ENCODE assay signal across 8 cellular contexts in genomic region chr17:40485851-40486512, GRCh38. TPM values are rescaled to one million over a fixed set of nuclear protein-coding genes. Genes with fewer than 3 reads are reported as not detected.
DNase-seq lines count a peak whose midpoint lies in the region; TF ChIP-seq lines count a peak whose summit lies in the region.

No MANE protein-coding gene starts in this region.

- H3K4me3 ChIP-seq in thyroid gland (replicated peaks in 1 of 3), result no peak overlapping the region

- peak in 1 of 2 donors; percentile 15 for TF ChIP-seq POLR2A in thyroid gland (IDR thresholded peaks at IDR 0.05)

- intact Hi-C loops in thyroid gland (cut with DNase I), result no loop called here

- no peaks in the 10 kb centered on the region for H3K27me3 ChIP-seq in thyroid gland

- peak overlapping the region; percentile 47 for H3K27ac Mint-ChIP-seq in activated CD4-positive, alpha-beta memory T cell treated with anti-CD3 and anti-CD28 coated beads, Interleukin-2, amount 10 ng/mL, durations not matched to agents 7 days and 5 days

- peaks cover 6% of the 10 kb centered on the region for H3K27me3 Mint-ChIP-seq in activated CD4-positive, alpha-beta memory T cell treated with anti-CD3 and anti-CD28 coated beads, Interleukin-2, amount 10 ng/mL, durations not matched to agents 7 days and 5 days

- TF ChIP-seq CTCF in thyroid gland (IDR thresholded peaks at IDR 0.05), result no peak

- CTCF ChIA-PET in activated CD4-positive, alpha-beta memory T cell treated with anti-CD3 and anti-CD28 coated beads, Interleukin-2, amount 10 ng/mL, durations not matched to agents 7 days and 5 days (lab: Charles Lee), result interaction anchor here (1.4 to 2.5 kb wide), 2 partner anchors 10 to 47 kb away, joined by 3 to 6 read pairs; no protein-coding TSS in a partner anchor

- peaks cover 18 to 40% of the 10 kb centered on the region in 2 donors for H3K4me1 ChIP-seq in thyroid gland

- no peak overlapping the region for H3K4me3 Mint-ChIP-seq in activated CD4-positive, alpha-beta memory T cell treated with anti-CD3 and anti-CD28 coated beads, Interleukin-2, amount 10 ng/mL, durations not matched to agents 7 days and 5 days

- peak; percentile 98 for DNase-seq in A172 (ENCODE audit: low spot score)
- DNase-seq in Kasumi-1 (lab: John Stamatoyannopoulos, UW), result peak; percentile 55 to 57
- peak; percentile 34 for DNase-seq in activated CD4-positive, alpha-beta memory T cell treated with anti-CD3 and anti-CD28 coated beads, Interleukin-2, amount 10 ng/mL, durations not matched to agents 7 days and 5 days
- peak; percentile 95 for DNase-seq in glomerular visceral epithelial cell (ENCODE audit: extremely low spot score)
- no peak for DNase-seq in thyroid gland
- DNase-seq in putamen (ENCODE audit: low spot score), result no peak
- no peak for DNase-seq in activated gamma-delta T cell (lab: John Stamatoyannopoulos, UW)
- no peak for DNase-seq in CD1c-positive myeloid dendritic cell (ENCODE audit: extremely low spot score)

- H3K9me3 Mint-ChIP-seq in activated CD4-positive, alpha-beta memory T cell treated with anti-CD3 and anti-CD28 coated beads, Interleukin-2, amount 10 ng/mL, durations not matched to agents 7 days and 5 days, result no peaks in the 10 kb centered on the region

- peaks cover 96% of the 10 kb centered on the region for H3K4me1 Mint-ChIP-seq in activated CD4-positive, alpha-beta memory T cell treated with anti-CD3 and anti-CD28 coated beads, Interleukin-2, amount 10 ng/mL, durations not matched to agents 7 days and 5 days

- 57 to 66% methylated on average over 17 of the region's 17 CpGs for WGBS in thyroid gland, 2 donors

- POLR2A ChIA-PET in activated CD4-positive, alpha-beta memory T cell treated with anti-CD3 and anti-CD28 coated beads, Interleukin-2, amount 10 ng/mL, durations not matched to agents 7 days and 5 days (lab: Charles Lee), result interaction anchor here (0.9 to 3.7 kb wide), 5 partner anchors 9 to 68 kb away, joined by 3 to 15 read pairs (median 4); partner anchors contain the start of gene TOP2A

- no peaks in the 10 kb centered on the region for H3K9me3 ChIP-seq in thyroid gland

- H3K27ac ChIP-seq in thyroid gland, result peak overlapping the region in 2 of 3 donors; percentile 61 to 83

- peaks cover 4% of the 10 kb centered on the region for H3K36me3 Mint-ChIP-seq in activated CD4-positive, alpha-beta memory T cell treated with anti-CD3 and anti-CD28 coated beads, Interleukin-2, amount 10 ng/mL, durations not matched to agents 7 days and 5 days (ENCODE audit: low read depth)

- peaks cover 0 to 3% of the 10 kb centered on the region in 2 donors for H3K36me3 ChIP-seq in thyroid gland

RNA-seq across cellular contexts. Expression of gene TNS4, which starts 15.4 kb away (rescaled TPM):
- total RNA-seq in A172 (2014; rRNA removed; shearing (Covaris generic)), result 0.02 and 0.14 TPM in 2 replicates
- 10 to 100 TPM in 1 of 2 experiments, 1 to 10 TPM in 1; 9.5 to 12.7 TPM for total RNA-seq in activated CD4-positive, alpha-beta memory T cell treated with anti-CD3 and anti-CD28 coated beads, Interleukin-2, amount 10 ng/mL, durations not matched to agents 7 days and 5 days
- total RNA-seq in thyroid gland, result 10 to 100 TPM in 2 of 4 donors, 1 to 10 TPM in 2; 5.4 to 24.7 (median 16.2) TPM

RNA-seq across cellular contexts. Expression of gene IGFBP4, which starts 42.7 kb away (rescaled TPM):
- 2.9 and 6.6 TPM in 2 replicates for total RNA-seq in A172 (2014; rRNA removed; shearing (Covaris generic))
- 10 to 100 TPM; 27.1 to 28.4 TPM for total RNA-seq in activated CD4-positive, alpha-beta memory T cell treated with anti-CD3 and anti-CD28 coated beads, Interleukin-2, amount 10 ng/mL, durations not matched to agents 7 days and 5 days
- total RNA-seq in thyroid gland, result 100 to 1,000 TPM; 234 to 334 (median 274) TPM

Comparison
In these comparisons a context has a peak if more than half of its experiments do, and no peak if none do; other contexts are left out.
1. DNase-seq: peak in A172 (single experiment), Kasumi-1 (2 of 2), activated CD4-positive, alpha-beta memory T cell treated with anti-CD3 and anti-CD28 coated beads, Interleukin-2, amount 10 ng/mL, durations not matched to agents 7 days and 5 days (single experiment) and glomerular visceral epithelial cell (single experiment); none in thyroid gland (0 of 2), putamen (single experiment), activated gamma-delta T cell (single experiment) and CD1c-positive myeloid dendritic cell (single experiment).
2. RNA of gene IGFBP4, which starts 42.7 kb away (total RNA-seq): 234 to 334 TPM in thyroid gland; 27.1 to 28.4 TPM in activated CD4-positive, alpha-beta memory T cell treated with anti-CD3 and anti-CD28 coated beads, Interleukin-2, amount 10 ng/mL, durations not matched to agents 7 days and 5 days and 2.9 to 6.6 TPM in A172; every median in the first group is over 4 times any median in the second.